ENCODE assay signal across 1 cellular context in genomic region chr20:58666702-58667101, GRCh38.
TF ChIP-seq lines count a peak whose summit lies in the region.

No MANE protein-coding gene starts in this region.

TF ChIP-seq in WTC11, 78 proteins besides CTCF, POLR2A, EP300 and RAD21 (continued from another document):
- TF ChIP-seq, protein P1, sequence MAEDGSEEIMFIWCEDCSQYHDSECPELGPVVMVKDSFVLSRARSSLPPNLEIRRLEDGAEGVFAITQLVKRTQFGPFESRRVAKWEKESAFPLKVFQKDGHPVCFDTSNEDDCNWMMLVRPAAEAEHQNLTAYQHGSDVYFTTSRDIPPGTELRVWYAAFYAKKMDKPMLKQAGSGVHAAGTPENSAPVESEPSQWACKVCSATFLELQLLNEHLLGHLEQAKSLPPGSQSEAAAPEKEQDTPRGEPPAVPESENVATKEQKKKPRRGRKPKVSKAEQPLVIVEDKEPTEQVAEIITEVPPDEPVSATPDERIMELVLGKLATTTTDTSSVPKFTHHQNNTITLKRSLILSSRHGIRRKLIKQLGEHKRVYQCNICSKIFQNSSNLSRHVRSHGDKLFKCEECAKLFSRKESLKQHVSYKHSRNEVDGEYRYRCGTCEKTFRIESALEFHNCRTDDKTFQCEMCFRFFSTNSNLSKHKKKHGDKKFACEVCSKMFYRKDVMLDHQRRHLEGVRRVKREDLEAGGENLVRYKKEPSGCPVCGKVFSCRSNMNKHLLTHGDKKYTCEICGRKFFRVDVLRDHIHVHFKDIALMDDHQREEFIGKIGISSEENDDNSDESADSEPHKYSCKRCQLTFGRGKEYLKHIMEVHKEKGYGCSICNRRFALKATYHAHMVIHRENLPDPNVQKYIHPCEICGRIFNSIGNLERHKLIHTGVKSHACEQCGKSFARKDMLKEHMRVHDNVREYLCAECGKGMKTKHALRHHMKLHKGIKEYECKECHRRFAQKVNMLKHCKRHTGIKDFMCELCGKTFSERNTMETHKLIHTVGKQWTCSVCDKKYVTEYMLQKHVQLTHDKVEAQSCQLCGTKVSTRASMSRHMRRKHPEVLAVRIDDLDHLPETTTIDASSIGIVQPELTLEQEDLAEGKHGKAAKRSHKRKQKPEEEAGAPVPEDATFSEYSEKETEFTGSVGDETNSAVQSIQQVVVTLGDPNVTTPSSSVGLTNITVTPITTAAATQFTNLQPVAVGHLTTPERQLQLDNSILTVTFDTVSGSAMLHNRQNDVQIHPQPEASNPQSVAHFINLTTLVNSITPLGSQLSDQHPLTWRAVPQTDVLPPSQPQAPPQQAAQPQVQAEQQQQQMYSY (CRISPR knock-in tag; IDR thresholded peaks at IDR 0.05), result no peak
TF ChIP-seq in WTC11: peak in this region for 0.
